ENCODE assay signal across 22 cellular contexts in the genomic region with DNA sequence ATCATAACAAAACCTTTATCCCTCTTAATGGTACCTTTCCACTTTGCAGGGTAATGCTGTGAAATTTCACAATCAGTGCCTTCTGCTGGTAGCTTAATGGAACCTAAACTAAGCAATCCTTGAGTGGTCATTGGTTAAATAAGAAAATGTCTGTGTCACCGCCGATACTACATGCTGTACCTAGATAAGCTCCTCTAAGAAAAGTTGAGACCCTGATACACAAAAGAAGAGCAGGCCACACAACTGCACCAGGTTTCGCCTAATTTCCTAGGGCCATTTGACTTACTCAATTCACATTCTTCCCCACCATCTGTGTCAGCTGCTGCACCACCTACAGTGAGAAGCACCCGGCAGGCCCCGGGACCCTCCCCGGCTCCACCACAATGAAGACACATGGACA.
"Had no signal": no experiment of that assay in that cellular context is flagged by ENCODE, and none has a peak within 500 bp of the region (broad histone marks: within the 10 kb centered on the region; RNA-seq: fewer than 3 reads in every experiment).

No MANE protein-coding gene starts in this region.

- ATAC-seq: esophagus mucosa; gastrocnemius medialis; left lobe of liver; natural killer cell; sciatic nerve; stimulated activated effector memory CD8-positive, alpha-beta T cell treated with anti-CD3 and anti-CD28 coated beads, Interleukin-12 subunit alpha, Interleukin-12 subunit beta, amount 100 ng/mL, for 72 hours had no signal

- H3K27me3 ChIP-seq: colonic mucosa, gastrocnemius medialis, stomach, thyroid gland, uterus had no signal

- H3K4me3 ChIP-seq: colonic mucosa, gastrocnemius medialis, lung, smooth muscle cell, stomach, thyroid gland, uterus had no signal

- H3K36me3 ChIP-seq: colonic mucosa, gastrocnemius medialis, neutrophil, stomach, thyroid gland, uterus had no signal

- DNase-seq: colonic mucosa; effector CD8-positive, alpha-beta T cell; endodermal cell; foreskin fibroblast; gastrocnemius medialis; head of caudate nucleus; kidney; natural killer cell; stimulated activated CD4-positive, alpha-beta T cell treated with anti-CD3 and anti-CD28 coated beads, Interleukin-12 subunit alpha, Interleukin-12 subunit beta, amount 100 ng/mL, for 4 hours; stimulated activated CD4-positive, alpha-beta T cell treated with anti-CD3 and anti-CD28 coated beads, Interleukin-1b, Interleukin-23, amount 100 ng/mL, for 48 hours; stimulated activated CD4-positive, alpha-beta T cell treated with anti-CD3 and anti-CD28 coated beads, Interleukin-4, amount 100 ng/mL, for 1 hour; stimulated activated naive CD4-positive, alpha-beta T cell treated with Interleukin-2 at 50 U/mL for 16 hours; stomach; thyroid gland; uterus had no signal
